Comparison of ENCODE assay signal across 8 cellular contexts in genomic region chr6:33632603-33633039, GRCh38. TPM values are rescaled to one million over a fixed set of nuclear protein-coding genes. Genes with fewer than 3 reads are reported as not detected.
DNase-seq lines count a peak whose midpoint lies in the region; ATAC-seq, FAIRE-seq and TF ChIP-seq lines count a peak whose summit lies in the region.

No MANE protein-coding gene starts in this region.

- no peak for TF ChIP-seq EP300 in K562 (IDR thresholded peaks at IDR 0.05; ENCODE audit: low read length)

- H3K9me3 ChIP-seq in K562 (replicated peaks; ENCODE audit: control insufficient read depth, insufficient read depth, low read depth, low read length), result no peaks in the 10 kb centered on the region

- H3K4me1 ChIP-seq in K562 (replicated peaks in 1 of 2; ENCODE audit: control insufficient read depth in 2 of 2, insufficient read depth in 2 of 2, low read length in 2 of 2), result peaks cover 17 to 32% of the 10 kb centered on the region in 2 experiments; a peak in 4 of 5 replicates

- H3K79me2 ChIP-seq in K562 (ENCODE audit: control insufficient read depth, insufficient read depth, low read length), result peaks cover 25% of the 10 kb centered on the region

- peak; percentile 93 for ATAC-seq in K562
- ATAC-seq in GM19328 (IDR thresholded peaks at IDR 0.05; ENCODE audit: unreplicated experiment), result no peak

- no peak overlapping the region for H3K27ac ChIP-seq in K562 (ENCODE audit: extremely low read depth, low read depth, low read length)

- peak; percentile 97 to 99 (median 97) for TF ChIP-seq CTCF in K562 (IDR thresholded peaks at IDR 0.05 in 2 of 3, conservative IDR thresholded peaks at IDR 0.05 in 1 of 3; ENCODE audit: insufficient read depth in 2 of 3, low read depth in 1 of 3, low read length in 3 of 3)

- no peak overlapping the region for H3K4me3 ChIP-seq in K562

- CTCF ChIA-PET in HEK293T (lab: Yijun Ruan, JAX), result interaction anchor here (0.6 to 1.6 kb wide), 6 partner anchors 11 to 1328 kb away, joined by 3 to 16 read pairs (median 3); partner anchors contain the start of genes ITPR3 and UQCC2
- CTCF ChIA-PET in K562 (lab: Yijun Ruan, JAX; ENCODE audit: low intra/inter-chr PET ratio), result interaction anchor here (0.5 to 1.9 kb wide), 3 partner anchors 20 to 47 kb away, joined by 4 to 6 read pairs (median 5); no protein-coding TSS in a partner anchor

- DNase-seq in CD1c-positive myeloid dendritic cell (ENCODE audit: extremely low spot score), result peak; percentile 65
- DNase-seq in HEK293T (ENCODE audit: extremely low spot score), result peak; percentile 78
- DNase-seq in T-helper 1 cell, result peak in 4 of 5 donors; percentile 30 to 53 (median 36)
- peak; percentile 76 to 82 (median 79) for DNase-seq in K562 (ENCODE audit: extremely low read depth in 1 of 4, low spot score in 3 of 4)
- DNase-seq in iris pigment epithelial cell (ENCODE audit: low read depth), result peak; percentile 49
- peak; percentile 41 to 43 for DNase-seq in stimulated activated CD4-positive, alpha-beta T cell treated with anti-CD3 and anti-CD28 coated beads, Interleukin-4, amount 100 ng/mL, for 4 hours
- DNase-seq in DMS79 treated with DMSO at 0.1 percent for 48 hours (lab: John Stamatoyannopoulos, UW), result no peak

- WGBS in K562 (ENCODE audit: insufficient coverage, low coverage, missing lambda C conversion rate), result 65% methylated on average over 6 of the region's 6 CpGs

- peaks cover 11% of the 10 kb centered on the region; the same call in 1 of the 3 replicates for H3K36me3 ChIP-seq in K562 (ENCODE audit: control insufficient read depth, insufficient read depth, low read length)

- peak; percentile 96 for FAIRE-seq in K562 (lab: Jason Lieb, UNC)

- H3K27me3 ChIP-seq in K562 (ENCODE audit: control insufficient read depth in 2 of 2, insufficient read depth in 2 of 2, low read length in 2 of 2), result no peaks in the 10 kb centered on the region

- peak; percentile 35 to 70; a peak in 3 of 4 replicates for TF ChIP-seq RAD21 in K562 (CRISPR knock-in tag; conservative IDR thresholded peaks at IDR 0.05 in 1 of 2, IDR thresholded peaks at IDR 0.05 in 1 of 2)

- no peak for TF ChIP-seq POLR2A in K562 (conservative IDR thresholded peaks at IDR 0.05)

- no TSS peak for BruUV-seq in K562 (replicated peaks; lab: Mats Ljungman, UMichigan)

- H3K9ac ChIP-seq in K562 (ENCODE audit: insufficient read depth in 1 of 2, low read depth in 2 of 2, low read length in 2 of 2), result no peak overlapping the region; a peak in 1 of 4 replicates

- peaks cover 23% of the 10 kb centered on the region for H3K9me1 ChIP-seq in K562 (ENCODE audit: control insufficient read depth, insufficient read depth, low read length)

- POLR2A ChIA-PET in HEK293T (lab: Yijun Ruan, JAX) (interaction anchor here (1.2 kb wide), 1 partner anchor 11 kb away, joined by 4 read pairs; the partner anchor contains the start of gene ITPR3), K562 (lab: Yijun Ruan, JAX) (interaction anchor here (0.6 to 1.2 kb wide), 6 partner anchors 9 to 1531 kb away, joined by 3 to 5 read pairs (median 3); no protein-coding TSS in a partner anchor)

- peaks cover 35% of the 10 kb centered on the region for H4K20me1 ChIP-seq in K562 (replicated peaks; ENCODE audit: control insufficient read depth, insufficient read depth, low read length)

- intact Hi-C loops in K562 (cut with micrococcal nuclease), result loop anchor here (1.0 kb wide), 1 partner anchor 45 kb away; no protein-coding TSS in a partner anchor

- H2AFZ ChIP-seq in K562 (ENCODE audit: low read depth, low read length), result no peak overlapping the region

- peak overlapping the region; percentile 64; the same call in 1 of the 2 replicates for H3K4me2 ChIP-seq in K562 (ENCODE audit: insufficient read depth, low read length)

- in situ Hi-C loops in K562 (cut with MboI), result no loop called here

TF ChIP-seq in HEK293T, 16 proteins besides CTCF, POLR2A, EP300 and RAD21:
- TF ChIP-seq CTBP1 (IDR thresholded peaks at IDR 0.05; ENCODE audit: borderline replicate concordance), result no peak
- TF ChIP-seq FOXM1 (IDR thresholded peaks at IDR 0.05; ENCODE audit: borderline replicate concordance), result no peak
- TF ChIP-seq FOXK2 (IDR thresholded peaks at IDR 0.05), result no peak
- TF ChIP-seq SUZ12 (IDR thresholded peaks at IDR 0.05), result no peak
- TF ChIP-seq ZNF384 (IDR thresholded peaks at IDR 0.05), result no peak
- TF ChIP-seq TARDBP (IDR thresholded peaks at IDR 0.05), result no peak

TF ChIP-seq in K562, 482 proteins besides CTCF, POLR2A, EP300 and RAD21 (continues in another document):
- TF ChIP-seq FOXP4 (CRISPR knock-in tag; IDR thresholded peaks at IDR 0.05; ENCODE audit: borderline replicate concordance), result peak; percentile 73; the same call in 1 of the 2 replicates
- 0 out of 2 replicates have a peak, but pooled peaks have one; percentile 29 for TF ChIP-seq ZBTB17 (CRISPR knock-in tag; IDR thresholded peaks at IDR 0.05)
- TF ChIP-seq, protein P1, sequence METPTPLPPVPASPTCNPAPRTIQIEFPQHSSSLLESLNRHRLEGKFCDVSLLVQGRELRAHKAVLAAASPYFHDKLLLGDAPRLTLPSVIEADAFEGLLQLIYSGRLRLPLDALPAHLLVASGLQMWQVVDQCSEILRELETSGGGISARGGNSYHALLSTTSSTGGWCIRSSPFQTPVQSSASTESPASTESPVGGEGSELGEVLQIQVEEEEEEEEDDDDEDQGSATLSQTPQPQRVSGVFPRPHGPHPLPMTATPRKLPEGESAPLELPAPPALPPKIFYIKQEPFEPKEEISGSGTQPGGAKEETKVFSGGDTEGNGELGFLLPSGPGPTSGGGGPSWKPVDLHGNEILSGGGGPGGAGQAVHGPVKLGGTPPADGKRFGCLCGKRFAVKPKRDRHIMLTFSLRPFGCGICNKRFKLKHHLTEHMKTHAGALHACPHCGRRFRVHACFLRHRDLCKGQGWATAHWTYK (CRISPR knock-in tag; IDR thresholded peaks at IDR 0.05), result 0 out of 2 replicates have a peak, but pooled peaks have one; percentile 49

RNA-seq across cellular contexts. Expression of gene ITPR3, which starts 11.5 kb away (rescaled TPM):
- total RNA-seq in K562 (2011; cell fraction: chromatin; rRNA removed; ENCODE audit: low replicate concordance), result 128 and 310 TPM in 2 replicates
- 120 and 148 TPM in 2 replicates for total RNA-seq in K562 (2011; cell fraction: nucleolus; rRNA removed)
- 89.0 and 102 TPM in 2 replicates for total RNA-seq in K562 (2011; cell fraction: nucleoplasm; rRNA removed)
- 13.2 and 17.2 TPM in 2 replicates for total RNA-seq in K562 (2014; rRNA removed)
- 4.9 and 7.0 TPM in 2 replicates for total RNA-seq in K562 (2014; rRNA removed; fragmentation: Illumina TruSeq; extraction: Trizol)
- total RNA-seq in K562 (2015; rRNA removed; fragmentation: Illumina TruSeq; extraction: Trizol), result 7.0 and 7.7 TPM in 2 replicates
- total RNA-seq in K562 (2021), result 31.2 and 35.7 TPM in 2 replicates
- 14.7 and 22.4 TPM in 2 replicates for polyA plus RNA-seq in K562 (2011; rRNA removed)
- 15.6 and 18.8 TPM in 2 replicates for polyA plus RNA-seq in K562 (2011; cell fraction: cytosol; rRNA removed)
- polyA plus RNA-seq in K562 (2011; cell fraction: nucleus; rRNA removed), result 187 and 251 TPM in 2 replicates
- 14.4 and 17.4 TPM in 2 replicates for polyA plus RNA-seq in K562 (2012)
- polyA plus RNA-seq in K562 (2014; fragmentation: Illumina TruSeq; extraction: Trizol), result 20.5 and 22.0 TPM in 2 replicates
- polyA plus RNA-seq in K562 (2014; fragmentation: Nextera tagmentation; extraction: Ambion mirVana), result under 1 TPM; 0.39 to 0.73 TPM
- 20.9 and 23.7 TPM in 2 replicates for polyA plus RNA-seq in K562 (2014; rRNA removed)
- 18.8 and 19.6 TPM in 2 replicates for polyA minus RNA-seq in K562 (2011; rRNA and poly(A)+ RNA removed)
- polyA minus RNA-seq in K562 (2011; cell fraction: cytosol; rRNA and poly(A)+ RNA removed), result 19.1 and 27.6 TPM in 2 replicates
- 48.7 and 51.2 TPM in 2 replicates for polyA minus RNA-seq in K562 (2011; cell fraction: nucleus; rRNA and poly(A)+ RNA removed)

RNA-seq across cellular contexts. Expression of gene BAK1, which starts 52.5 kb away (rescaled TPM):
- total RNA-seq in K562 (2011; cell fraction: chromatin; rRNA removed; ENCODE audit: low replicate concordance), result 5.4 and 22.3 TPM in 2 replicates
- 18.4 and 20.8 TPM in 2 replicates for total RNA-seq in K562 (2011; cell fraction: nucleolus; rRNA removed)
- total RNA-seq in K562 (2011; cell fraction: nucleoplasm; rRNA removed), result 18.6 and 21.4 TPM in 2 replicates
- 11.5 and 14.8 TPM in 2 replicates for total RNA-seq in K562 (2014; rRNA removed)
- total RNA-seq in K562 (2014; rRNA removed; fragmentation: Illumina TruSeq; extraction: Trizol), result 14.4 and 16.5 TPM in 2 replicates
- 24.6 and 26.0 TPM in 2 replicates for total RNA-seq in K562 (2015; rRNA removed; fragmentation: Illumina TruSeq; extraction: Trizol)
- total RNA-seq in K562 (2021), result 28.2 and 30.7 TPM in 2 replicates
- polyA plus RNA-seq in K562 (2011; rRNA removed), result 18.9 and 22.7 TPM in 2 replicates
- polyA plus RNA-seq in K562 (2011; cell fraction: cytosol; rRNA removed), result 27.6 and 36.1 TPM in 2 replicates
- polyA plus RNA-seq in K562 (2011; cell fraction: nucleus; rRNA removed), result 19.6 and 25.1 TPM in 2 replicates
- polyA plus RNA-seq in K562 (2012), result 23.7 and 26.4 TPM in 2 replicates
- polyA plus RNA-seq in K562 (2014; fragmentation: Illumina TruSeq; extraction: Trizol), result 23.7 and 28.2 TPM in 2 replicates
- 1 to 10 TPM; 5.4 to 9.7 TPM for polyA plus RNA-seq in K562 (2014; fragmentation: Nextera tagmentation; extraction: Ambion mirVana)
- 24.1 and 26.2 TPM in 2 replicates for polyA plus RNA-seq in K562 (2014; rRNA removed)
- polyA minus RNA-seq in K562 (2011; rRNA and poly(A)+ RNA removed), result 12.4 and 16.0 TPM in 2 replicates
- polyA minus RNA-seq in K562 (2011; cell fraction: cytosol; rRNA and poly(A)+ RNA removed), result 16.0 and 18.0 TPM in 2 replicates
- 5.7 and 7.8 TPM in 2 replicates for polyA minus RNA-seq in K562 (2011; cell fraction: nucleus; rRNA and poly(A)+ RNA removed)
